25 cellular contexts compared by ENCODE assay signal in genomic region chr9:93379051-93379450, GRCh38.
A peak's percentile ranks its signal among the peaks of the same experiment; 100 is the strongest.
DNase-seq lines count a peak whose midpoint lies in the region; ATAC-seq, FAIRE-seq and TF ChIP-seq lines count a peak whose summit lies in the region.
"Had no signal": no experiment of that assay in that cellular context is flagged by ENCODE, and none has a peak within 500 bp of the region (broad histone marks: within the 10 kb centered on the region; RNA-seq: fewer than 3 reads in every experiment).

No MANE protein-coding gene starts in this region.

- no peak overlapping the region for H3K9ac ChIP-seq in astrocyte (ENCODE audit: low read length)

- H3K79me2 ChIP-seq in GM23338 (replicated peaks; ENCODE audit: insufficient read depth) = no peaks in the 10 kb centered on the region
- no peaks in the 10 kb centered on the region for H3K79me2 ChIP-seq in astrocyte (ENCODE audit: insufficient read depth, low read length)

- H2AFZ ChIP-seq in GM23338 = no peak overlapping the region
- no peak overlapping the region for H2AFZ ChIP-seq in astrocyte (ENCODE audit: low read depth, low read length)

- H3K36me3 Mint-ChIP-seq in GM23338 (ENCODE audit: low read depth) (no peaks in the 10 kb centered on the region), astrocyte (ENCODE audit: low read depth, unreplicated experiment) (no peaks in the 10 kb centered on the region)
- peaks cover 0 to 1% (median 0%) of the 10 kb centered on the region in 3 donors for H3K36me3 Mint-ChIP-seq in CD8-positive, alpha-beta memory T cell
- H3K36me3 Mint-ChIP-seq: brain; CD8-positive, alpha-beta T cell had no signal

- peak; percentile 50; the same call in 2 of the 3 replicates for ATAC-seq in GM23338
- ATAC-seq in GM21381 (IDR thresholded peaks at IDR 0.05; ENCODE audit: unreplicated experiment) = no peak
- ATAC-seq: CD8-positive, alpha-beta T cell; left cardiac atrium; sciatic nerve had no signal

- H3K27ac ChIP-seq in AG04450 (ENCODE audit: low read depth, low read length) (no peak overlapping the region), GM23338 (ENCODE audit: low read depth) (no peak overlapping the region), astrocyte (ENCODE audit: low read depth, low read length) (no peak overlapping the region)
- no peak overlapping the region for H3K27ac ChIP-seq in CD8-positive, alpha-beta memory T cell (ENCODE audit: low read depth, low read length)
- H3K27ac ChIP-seq: esophagus squamous epithelium, SJSA1, stomach had no signal

- H3K27ac Mint-ChIP-seq in GM23338 (no peak overlapping the region), astrocyte (ENCODE audit: unreplicated experiment) (no peak overlapping the region)
- no peak overlapping the region for H3K27ac Mint-ChIP-seq in CD8-positive, alpha-beta memory T cell
- H3K27ac Mint-ChIP-seq: activated CD4-positive, alpha-beta T cell treated with anti-CD3 and anti-CD28 coated beads, Interleukin-2, amount 10 ng/mL, durations not matched to agents 7 days and 5 days; brain; CD8-positive, alpha-beta T cell had no signal

- no peaks in the 10 kb centered on the region for H3K9me2 ChIP-seq in GM23338 (ENCODE audit: insufficient read depth)

- no peaks in the 10 kb centered on the region for H3F3A ChIP-seq in GM23338 (replicated peaks; ENCODE audit: low read depth)

- POLR2A ChIA-PET in AG04450 (lab: Yijun Ruan, JAX) = no interaction called here
- POLR2A ChIA-PET in CD8-positive, alpha-beta memory T cell (lab: Charles Lee) = no interaction called here

- peaks cover 2% of the 10 kb centered on the region for H3K27me3 Mint-ChIP-seq in GM23338 (ENCODE audit: insufficient read depth, low read depth, poor library complexity)
- no peaks in the 10 kb centered on the region for H3K27me3 Mint-ChIP-seq in astrocyte (ENCODE audit: low read depth, unreplicated experiment)
- peaks cover 12 to 50% of the 10 kb centered on the region in 2 donors for H3K27me3 Mint-ChIP-seq in CD8-positive, alpha-beta memory T cell

- H4K20me1 ChIP-seq in GM23338 (replicated peaks; ENCODE audit: insufficient read depth) (no peaks in the 10 kb centered on the region), astrocyte (ENCODE audit: insufficient read depth, low read length) (no peaks in the 10 kb centered on the region)

- H3K9me3 ChIP-seq in AG04450 (ENCODE audit: control insufficient read depth, insufficient read depth, low read length) (no peaks in the 10 kb centered on the region), astrocyte (ENCODE audit: insufficient read depth, low read depth, low read length) (no peaks in the 10 kb centered on the region)
- H3K9me3 ChIP-seq in CD8-positive, alpha-beta memory T cell (ENCODE audit: low read length) = no peaks in the 10 kb centered on the region
- H3K9me3 ChIP-seq: esophagus squamous epithelium, SJSA1, stomach had no signal

- H3K36me3 ChIP-seq in GM23338 (ENCODE audit: insufficient read depth) = no peaks in the 10 kb centered on the region
- H3K36me3 ChIP-seq in astrocyte (ENCODE audit: insufficient read depth, low read length) = no peaks in the 10 kb centered on the region
- H3K36me3 ChIP-seq in kidney epithelial cell (ENCODE audit: control insufficient read depth, insufficient read depth, low read length) = no peaks in the 10 kb centered on the region
- H3K36me3 ChIP-seq in CD8-positive, alpha-beta memory T cell (ENCODE audit: insufficient read depth, low read length) = no peaks in the 10 kb centered on the region
- H3K36me3 ChIP-seq: esophagus squamous epithelium, SJSA1, stomach had no signal

- CTCF ChIA-PET in AG04450 (lab: Charles Lee) = interaction anchor here (0.5 to 1.0 kb wide), 2 partner anchors 9 to 537 kb away, joined by 5 to 8 read pairs; no protein-coding TSS in a partner anchor
- CTCF ChIA-PET in CD8-positive, alpha-beta memory T cell (lab: Charles Lee) = no interaction called here

- H3K4me3 Mint-ChIP-seq in GM23338 (no peak overlapping the region), astrocyte (ENCODE audit: unreplicated experiment) (no peak overlapping the region)
- no peak overlapping the region for H3K4me3 Mint-ChIP-seq in CD8-positive, alpha-beta memory T cell
- H3K4me3 Mint-ChIP-seq: activated CD4-positive, alpha-beta T cell treated with anti-CD3 and anti-CD28 coated beads, Interleukin-2, amount 10 ng/mL, durations not matched to agents 7 days and 5 days; brain; CD8-positive, alpha-beta T cell had no signal

- H3K4me1 Mint-ChIP-seq in GM23338 (peaks cover 3% of the 10 kb centered on the region; the same call in 1 of the 3 replicates), astrocyte (ENCODE audit: low read depth, unreplicated experiment) (no peaks in the 10 kb centered on the region)
- H3K4me1 Mint-ChIP-seq in CD8-positive, alpha-beta memory T cell = no peaks in the 10 kb centered on the region
- H3K4me1 Mint-ChIP-seq: brain had no signal

- DNase-seq in AG04450 (ENCODE audit: low read depth, low spot score) (no peak), GM23338 (ENCODE audit: low spot score) (peak; percentile 25), astrocyte (ENCODE audit: low read depth) (no peak), kidney epithelial cell (ENCODE audit: low read depth) (no peak), SW480 (ENCODE audit: low spot score) (no peak), frontal cortex (ENCODE audit: low spot score in 2 of 2) (no peak)
- DNase-seq in CD8-positive, alpha-beta memory T cell = no peak
- DNase-seq: activated CD4-positive, alpha-beta T cell treated with anti-CD3 and anti-CD28 coated beads, Interleukin-2, amount 10 ng/mL, durations not matched to agents 7 days and 5 days; activated naive CD4-positive, alpha-beta T cell treated with anti-CD3 and anti-CD28 coated beads, Interleukin-2, amount 50 U/mL, for 16 hours; activated T-cell treated with anti-CD3 and anti-CD28 coated beads, Interleukin-2, amount 50 U/mL, for 1 hour; CD8-positive, alpha-beta T cell; dermis blood vessel endothelial cell; esophagus squamous epithelium; left cardiac atrium; MV-4-11; NCI-H2029 treated with DMSO at 0.1 percent for 48 hours; NCI-H510A treated with DMSO at 0.1 percent for 48 hours; nucleus accumbens; stomach; T1000 had no signal

- H3K9me3 Mint-ChIP-seq in GM23338 (no peaks in the 10 kb centered on the region), astrocyte (ENCODE audit: unreplicated experiment) (no peaks in the 10 kb centered on the region)
- no peaks in the 10 kb centered on the region for H3K9me3 Mint-ChIP-seq in CD8-positive, alpha-beta memory T cell
- H3K9me3 Mint-ChIP-seq: activated CD4-positive, alpha-beta T cell treated with anti-CD3 and anti-CD28 coated beads, Interleukin-2, amount 10 ng/mL, durations not matched to agents 7 days and 5 days; CD8-positive, alpha-beta T cell had no signal

- H3K4me2 ChIP-seq in GM23338 (no peak overlapping the region), astrocyte (ENCODE audit: low read length) (no peak overlapping the region)

- TF ChIP-seq CTCF in AG04450 (IDR thresholded peaks at IDR 0.05; ENCODE audit: low read depth, low read length) (peak; percentile 34), GM23338 (conservative IDR thresholded peaks at IDR 0.05; ENCODE audit: low read depth in 2 of 2) (peak in 1 of 2 experiments; percentile 54; a peak in 2 of 4 replicates), astrocyte (IDR thresholded peaks at IDR 0.05; ENCODE audit: insufficient read depth, low read depth, low read length) (peak; percentile 7), kidney epithelial cell (IDR thresholded peaks at IDR 0.05; ENCODE audit: insufficient read depth, low read length, poor library complexity, severe bottlenecking) (peak; percentile 14)

- H3K27me3 ChIP-seq in AG04450 (ENCODE audit: control insufficient read depth, insufficient read depth, low read length) (peaks cover 4% of the 10 kb centered on the region), GM23338 (ENCODE audit: insufficient read depth) (no peaks in the 10 kb centered on the region), astrocyte (ENCODE audit: insufficient read depth, low read length) (no peaks in the 10 kb centered on the region), kidney epithelial cell (ENCODE audit: control insufficient read depth, insufficient read depth, low read length) (no peaks in the 10 kb centered on the region)
- H3K27me3 ChIP-seq in CD8-positive, alpha-beta memory T cell (ENCODE audit: insufficient read depth, low read length, poor library complexity, severe bottlenecking) = no peaks in the 10 kb centered on the region
- H3K27me3 ChIP-seq: SJSA1 had no signal

- no peak for FAIRE-seq in astrocyte (lab: Jason Lieb, UNC)
- no peak for FAIRE-seq in frontal cortex (lab: Jason Lieb, UNC)
- FAIRE-seq: GM12892 had no signal

- H3K4me1 ChIP-seq in GM23338 (ENCODE audit: insufficient read depth) (no peaks in the 10 kb centered on the region), astrocyte (ENCODE audit: insufficient read depth, low read length) (no peaks in the 10 kb centered on the region)
- no peaks in the 10 kb centered on the region for H3K4me1 ChIP-seq in CD8-positive, alpha-beta memory T cell (ENCODE audit: insufficient read depth, low read length)
- H3K4me1 ChIP-seq: esophagus squamous epithelium, SJSA1, stomach had no signal

- H3K4me3 ChIP-seq in AG04450 (ENCODE audit: low read depth, low read length) (no peak overlapping the region), GM23338 (no peak overlapping the region), astrocyte (ENCODE audit: insufficient read depth, low read depth, low read length) (no peak overlapping the region), kidney epithelial cell (ENCODE audit: low read depth, low read length) (no peak overlapping the region)
- H3K4me3 ChIP-seq in CD8-positive, alpha-beta memory T cell (ENCODE audit: low read length) = no peak overlapping the region
- H3K4me3 ChIP-seq: esophagus squamous epithelium, SJSA1, stomach had no signal

TF ChIP-seq in GM23338, 12 proteins besides CTCF, POLR2A, EP300 and RAD21:
- TF ChIP-seq STAT1 (IDR thresholded peaks at IDR 0.05; ENCODE audit: unreplicated experiment) (no peak), JUNB (IDR thresholded peaks at IDR 0.05; ENCODE audit: unreplicated experiment) (no peak), ETS1 (IDR thresholded peaks at IDR 0.05) (no peak), POLR2AphosphoS5 (IDR thresholded peaks at IDR 0.05; ENCODE audit: low read depth) (no peak), EZH2phosphoT487 (IDR thresholded peaks at IDR 0.05; ENCODE audit: unreplicated experiment) (no peak)
